In the genomic region with DNA sequence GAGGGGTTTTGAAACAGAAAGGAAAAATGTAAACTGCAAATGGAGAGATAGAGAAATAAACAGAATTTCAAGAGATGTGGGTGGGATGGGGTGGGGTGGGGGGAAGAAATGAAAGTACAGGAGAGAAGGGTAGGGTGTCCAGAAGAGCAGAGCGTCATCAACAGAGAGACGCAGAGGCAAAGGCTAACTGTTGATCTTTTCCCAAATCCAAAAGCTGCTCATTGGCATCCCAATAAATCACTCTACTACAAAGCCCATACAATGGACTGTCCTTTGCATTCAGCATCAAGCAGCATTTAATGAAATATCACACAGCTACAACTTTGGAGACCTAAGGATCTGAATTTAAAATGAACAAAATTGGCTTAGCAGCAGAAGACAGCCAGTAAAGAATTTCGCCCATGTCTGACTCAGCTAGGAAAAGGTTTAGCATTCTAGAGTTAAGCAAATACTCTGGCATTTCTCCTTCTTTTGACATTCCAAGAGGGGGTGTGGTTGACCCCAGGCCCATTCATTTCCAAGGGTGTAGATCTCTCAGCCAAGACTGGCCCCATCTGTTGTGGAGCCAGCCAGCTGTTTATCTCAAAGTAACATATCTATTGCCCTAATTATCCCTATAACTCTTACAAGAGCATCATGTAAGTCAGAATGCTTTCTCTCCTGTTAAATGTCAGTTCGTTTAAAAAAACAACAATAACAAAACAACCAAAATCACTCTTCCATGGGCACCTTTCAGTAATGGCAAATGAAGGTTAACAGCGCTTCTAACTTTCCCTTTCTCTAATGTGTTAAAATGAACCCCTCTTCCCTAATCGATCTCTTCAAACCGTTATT, we compare ENCODE assay signal across 8 cellular contexts. TPM values are rescaled to one million over a fixed set of nuclear protein-coding genes. Genes with fewer than 3 reads are reported as not detected.
A peak's percentile ranks its signal among the peaks of the same experiment; 100 is the strongest.
DNase-seq lines count a peak whose midpoint lies in the region; ATAC-seq and TF ChIP-seq lines count a peak whose summit lies in the region.

No MANE protein-coding gene starts in this region.

- no peak for TF ChIP-seq POLR2A in esophagus squamous epithelium (IDR thresholded peaks at IDR 0.05)

- H3K27ac ChIP-seq in PC-3 (ENCODE audit: low read length) (peak overlapping the region; percentile 58), esophagus squamous epithelium (peak overlapping the region; percentile 93 to 98 (median 94)), parathyroid adenoma (no peak overlapping the region)

- H3K9me2 ChIP-seq in PC-3 (replicated peaks; ENCODE audit: low read length) = no peaks in the 10 kb centered on the region

- H3K79me2 ChIP-seq in PC-3 (ENCODE audit: low read length) (peaks cover 86% of the 10 kb centered on the region), parathyroid adenoma (peaks cover 24% of the 10 kb centered on the region)

- ATAC-seq in PC-3 = peak; percentile 18
- no peak for ATAC-seq in GM19023 (IDR thresholded peaks at IDR 0.05; ENCODE audit: unreplicated experiment)
- no peak for ATAC-seq in GM19397 (IDR thresholded peaks at IDR 0.05; ENCODE audit: unreplicated experiment)
- ATAC-seq in HG03108 (IDR thresholded peaks at IDR 0.05; ENCODE audit: unreplicated experiment) = no peak
- no peak for ATAC-seq in GM21360 (IDR thresholded peaks at IDR 0.05; ENCODE audit: unreplicated experiment)

- H3F3A ChIP-seq in PC-3 (ENCODE audit: low read length, unreplicated experiment) = no peaks in the 10 kb centered on the region

- intact Hi-C loops in PC-3 (cut with micrococcal nuclease) = loop anchor here (2.0 to 5.0 kb wide), 4 partner anchors 73 to 143 kb away; no protein-coding TSS in a partner anchor
- intact Hi-C loops in esophagus squamous epithelium (cut with DNase I) = loop anchor here (10.0 kb wide), 1 partner anchor 95 kb away; no protein-coding TSS in a partner anchor

- H3K4me1 ChIP-seq in PC-3 (ENCODE audit: insufficient read depth, low read length) (peaks cover 38% of the 10 kb centered on the region), esophagus squamous epithelium (peaks cover 10 to 58% (median 31%) of the 10 kb centered on the region in 3 donors), parathyroid adenoma (no peaks in the 10 kb centered on the region)

- H2AFZ ChIP-seq in PC-3 (ENCODE audit: low read length) (peak overlapping the region; percentile 78), parathyroid adenoma (peak overlapping the region; percentile 87)

- DNase-seq in GM06990 (ENCODE audit: extremely low read depth, insufficient read length) (no peak), PC-3 (peak; percentile 84), esophagus squamous epithelium (lab: John Stamatoyannopoulos, UW) (no peak)

- H3K36me3 ChIP-seq in GM06990 (ENCODE audit: control insufficient read depth, insufficient read depth, low read length) = peaks cover 2% of the 10 kb centered on the region; the same call in 1 of the 2 replicates
- peaks cover 5% of the 10 kb centered on the region; the same call in 1 of the 2 replicates for H3K36me3 ChIP-seq in PC-3 (ENCODE audit: low read depth, low read length)
- peaks cover 0 to 14% (median 0%) of the 10 kb centered on the region in 3 donors for H3K36me3 ChIP-seq in esophagus squamous epithelium
- no peaks in the 10 kb centered on the region for H3K36me3 ChIP-seq in parathyroid adenoma (ENCODE audit: control insufficient read depth, insufficient read depth, low read length)

- no peaks in the 10 kb centered on the region for H3K27me3 ChIP-seq in GM06990 (replicated peaks; ENCODE audit: control insufficient read depth, insufficient read depth, low read length)
- H3K27me3 ChIP-seq in PC-3 (ENCODE audit: low read length) = no peaks in the 10 kb centered on the region
- no peaks in the 10 kb centered on the region for H3K27me3 ChIP-seq in esophagus squamous epithelium
- H3K27me3 ChIP-seq in parathyroid adenoma (ENCODE audit: control insufficient read depth, insufficient read depth, low read length) = no peaks in the 10 kb centered on the region

- CTCF ChIA-PET in PC-3 (lab: Charles Lee) = interaction anchor here (1.2 kb wide), 1 partner anchor 18 kb away, joined by 4 read pairs; no protein-coding TSS in a partner anchor

- H3K9me3 ChIP-seq in PC-3 (ENCODE audit: low read length) (no peaks in the 10 kb centered on the region), esophagus squamous epithelium (no peaks in the 10 kb centered on the region), parathyroid adenoma (ENCODE audit: control insufficient read depth, low read length) (no peaks in the 10 kb centered on the region)

- peak overlapping the region; percentile 80 for H3K4me3 ChIP-seq in GM06990 (replicated peaks; ENCODE audit: low read depth, low read length)
- H3K4me3 ChIP-seq in PC-3 (ENCODE audit: low read length) = peak overlapping the region; percentile 86
- H3K4me3 ChIP-seq in esophagus squamous epithelium = peak overlapping the region; percentile 56 to 91 (median 71)
- H3K4me3 ChIP-seq in parathyroid adenoma (ENCODE audit: low read depth, low read length) = peak overlapping the region; percentile 91

- 7 to 12% methylated on average over 7 of the region's 7 CpGs for WGBS in esophagus squamous epithelium, 2 donors

- no peak for TF ChIP-seq CTCF in GM06990 (IDR thresholded peaks at IDR 0.05; ENCODE audit: insufficient read depth, low read length, poor library complexity, severe bottlenecking)
- no peak for TF ChIP-seq CTCF in PC-3 (conservative IDR thresholded peaks at IDR 0.05; ENCODE audit: low read depth, low read length)
- TF ChIP-seq CTCF in esophagus squamous epithelium (IDR thresholded peaks at IDR 0.05) = no peak
- no peak for TF ChIP-seq CTCF in parathyroid adenoma (IDR thresholded peaks at IDR 0.05)

- H4K20me1 ChIP-seq in PC-3 (ENCODE audit: low read length) = no peaks in the 10 kb centered on the region

- BruUV-seq in PC-3 (replicated peaks; lab: Mats Ljungman, UMichigan) = no TSS peak

- POLR2A ChIA-PET in PC-3 (lab: Charles Lee; ENCODE audit: unreplicated experiment) = interaction anchor here (0.6 to 0.7 kb wide), 4 partner anchors 39 to 139 kb away, joined by 3 to 15 read pairs (median 9); no protein-coding TSS in a partner anchor

- H3K4me2 ChIP-seq in PC-3 (ENCODE audit: low read length) (peak overlapping the region; percentile 93), parathyroid adenoma (ENCODE audit: low read length) (peak overlapping the region; percentile 72)

- H3K9ac ChIP-seq in PC-3 (ENCODE audit: low read length) (peak overlapping the region; percentile 51; the same call in 1 of the 2 replicates), parathyroid adenoma (no peak overlapping the region)

RNA-seq across cellular contexts. Expression of a gene that starts 1.4 kb away (rescaled TPM):
- 6.6 and 8.2 TPM in 2 replicates for total RNA-seq in PC-3 (2014; rRNA removed)
- 1 to 10 TPM; 2.2 to 8.7 (median 6.0) TPM for total RNA-seq in esophagus squamous epithelium
